In the genomic region with DNA sequence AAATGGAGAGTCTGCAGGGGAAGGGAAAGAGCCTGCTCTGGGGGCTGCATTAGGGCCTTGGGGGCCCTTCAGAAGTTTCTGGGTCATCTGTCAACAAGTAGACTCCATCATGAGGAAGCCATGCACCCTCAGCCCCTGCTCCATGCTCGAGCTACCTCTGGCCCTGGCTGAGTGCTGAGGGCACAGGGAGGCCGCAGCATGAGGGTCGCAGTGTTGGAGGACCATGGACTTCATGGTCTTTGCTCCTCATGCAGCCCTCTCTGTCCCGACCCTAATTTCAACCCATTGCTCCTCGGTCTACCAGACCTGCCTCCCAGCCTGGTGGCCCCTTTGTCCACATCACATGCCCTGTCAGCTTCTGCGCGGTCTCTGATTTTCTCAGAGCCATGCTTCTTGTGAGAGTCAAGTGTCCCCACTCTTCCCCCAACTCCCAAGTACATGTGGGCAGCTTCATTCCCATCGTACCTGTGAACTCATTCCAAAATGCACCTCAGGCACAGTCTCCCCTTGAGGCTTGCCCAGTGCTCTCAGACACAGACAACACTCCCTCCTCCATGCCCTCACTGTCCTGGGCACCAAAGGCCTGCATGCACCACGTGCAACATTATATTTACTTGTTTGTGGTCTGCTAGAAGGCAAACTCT, we compare ENCODE assay signal across 22 cellular contexts. TPM values are rescaled to one million over a fixed set of nuclear protein-coding genes. Genes with fewer than 3 reads are reported as not detected.
"Had no signal": no experiment of that assay in that cellular context is flagged by ENCODE, and none has a peak within 500 bp of the region (broad histone marks: within the 10 kb centered on the region; RNA-seq: fewer than 3 reads in every experiment).

No MANE protein-coding gene starts in this region.

- ATAC-seq: activated CD4-positive, CD25-positive, alpha-beta regulatory T cell treated with anti-CD3 and anti-CD28 coated beads, Interleukin-2, amount 50 U/mL, for 24 hours; effector memory CD8-positive, alpha-beta T cell; heart left ventricle; left colon had no signal

- H3K9me3 Mint-ChIP-seq: activated naive CD8-positive, alpha-beta T cell treated with anti-CD3 and anti-CD28 coated beads, Interleukin-2, amount 10 ng/mL, durations not matched to agents 7 days and 5 days; activated T-cell treated with anti-CD3 and anti-CD28 coated beads, Interleukin-2, amount 50 U/mL, for 24 hours; brain; central memory CD8-positive, alpha-beta T cell; effector memory CD8-positive, alpha-beta T cell; naive B cell had no signal

- H3K4me3 ChIP-seq: heart left ventricle, upper lobe of left lung had no signal

- H3K9me3 ChIP-seq: heart left ventricle, neutrophil, upper lobe of left lung had no signal

- H3K4me1 Mint-ChIP-seq: activated naive CD8-positive, alpha-beta T cell treated with anti-CD3 and anti-CD28 coated beads, Interleukin-2, amount 10 ng/mL, durations not matched to agents 7 days and 5 days; central memory CD8-positive, alpha-beta T cell; naive B cell had no signal

- DNase-seq: activated CD4-positive, alpha-beta T cell treated with anti-CD3 and anti-CD28 coated beads, Interleukin-2, amount 50 U/mL, for 1 hour; activated gamma-delta T cell treated with Interleukin-2 at 50 U/mL for 16 hours; activated naive CD8-positive, alpha-beta T cell treated with anti-CD3 and anti-CD28 coated beads, Interleukin-2, amount 10 ng/mL, durations not matched to agents 7 days and 5 days; effector memory CD8-positive, alpha-beta T cell; naive B cell; stimulated activated CD4-positive, alpha-beta T cell treated with anti-CD3 and anti-CD28 coated beads, Interleukin-15, amount 100 ng/mL, for 24 hours; stimulated activated CD4-positive, alpha-beta T cell treated with anti-CD3 and anti-CD28 coated beads, Interleukin-4, amount 100 ng/mL, for 1 hour; stimulated activated naive CD4-positive, alpha-beta T cell; upper lobe of left lung had no signal

- H3K27ac Mint-ChIP-seq: activated naive CD8-positive, alpha-beta T cell treated with anti-CD3 and anti-CD28 coated beads, Interleukin-2, amount 10 ng/mL, durations not matched to agents 7 days and 5 days; activated T-cell treated with anti-CD3 and anti-CD28 coated beads, Interleukin-2, amount 50 U/mL, for 24 hours; brain; effector memory CD8-positive, alpha-beta T cell; naive B cell had no signal

- H3K4me3 Mint-ChIP-seq: activated naive CD8-positive, alpha-beta T cell treated with anti-CD3 and anti-CD28 coated beads, Interleukin-2, amount 10 ng/mL, durations not matched to agents 7 days and 5 days; activated T-cell treated with anti-CD3 and anti-CD28 coated beads, Interleukin-2, amount 50 U/mL, for 24 hours; brain; central memory CD8-positive, alpha-beta T cell; effector memory CD8-positive, alpha-beta T cell had no signal

- H3K27me3 Mint-ChIP-seq: activated T-cell treated with anti-CD3 and anti-CD28 coated beads, Interleukin-2, amount 50 U/mL, for 24 hours had no signal

- H3K4me1 ChIP-seq: upper lobe of left lung had no signal

- H3K27me3 ChIP-seq: heart left ventricle, neutrophil, upper lobe of left lung had no signal

- H3K36me3 Mint-ChIP-seq: activated naive CD8-positive, alpha-beta T cell treated with anti-CD3 and anti-CD28 coated beads, Interleukin-2, amount 10 ng/mL, durations not matched to agents 7 days and 5 days; brain; naive B cell had no signal

- H3K36me3 ChIP-seq: heart left ventricle, neutrophil, upper lobe of left lung had no signal

- H3K27ac ChIP-seq: epithelial cell of prostate, heart left ventricle, neutrophil, upper lobe of left lung had no signal

RNA-seq across cellular contexts. Expression of gene ZNF488, which starts 14.7 kb away (rescaled TPM):
- total RNA-seq: activated naive CD8-positive, alpha-beta T cell treated with anti-CD3 and anti-CD28 coated beads, Interleukin-2, amount 10 ng/mL, durations not matched to agents 7 days and 5 days; fibroblast of lung; mononuclear cell had no signal

RNA-seq across cellular contexts. Expression of gene RBP3, which starts 21.2 kb away (rescaled TPM):
- total RNA-seq: activated naive CD8-positive, alpha-beta T cell treated with anti-CD3 and anti-CD28 coated beads, Interleukin-2, amount 10 ng/mL, durations not matched to agents 7 days and 5 days; fibroblast of lung; frontal cortex; heart left ventricle; left colon; lung microvascular endothelial cell; mononuclear cell; skeletal muscle tissue; upper lobe of left lung had no signal
- polyA plus RNA-seq: fibroblast of lung, heart left ventricle had no signal

RNA-seq across cellular contexts. Expression of gene GDF2, which starts 47.1 kb away (rescaled TPM):
- total RNA-seq: activated naive CD8-positive, alpha-beta T cell treated with anti-CD3 and anti-CD28 coated beads, Interleukin-2, amount 10 ng/mL, durations not matched to agents 7 days and 5 days; fibroblast of lung; frontal cortex; heart left ventricle; left colon; lung microvascular endothelial cell; mononuclear cell; skeletal muscle tissue; upper lobe of left lung had no signal
- polyA plus RNA-seq: fibroblast of lung, heart left ventricle had no signal
